ENCODE assay signal across 17 cellular contexts in the genomic region with DNA sequence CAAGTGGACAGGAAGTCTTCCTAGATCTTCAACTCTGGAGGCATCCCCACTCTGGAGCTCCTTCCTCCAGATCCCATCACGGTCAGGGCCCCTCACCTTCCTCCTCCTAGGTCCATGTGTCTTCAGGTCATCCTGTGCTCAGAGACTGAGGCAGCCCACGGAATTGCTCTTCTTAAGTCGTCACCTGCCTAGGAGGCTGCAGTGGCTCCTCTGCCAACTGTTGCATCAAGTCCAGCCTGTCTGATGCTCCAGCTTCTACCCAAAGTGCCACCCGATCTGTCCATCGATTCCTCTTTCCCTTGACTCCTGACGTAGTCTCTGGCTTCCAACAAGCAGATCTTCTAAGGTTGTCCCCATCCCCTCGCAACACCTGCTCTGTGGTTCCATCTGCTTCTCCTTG.
DNase-seq lines count a peak whose midpoint lies in the region; ATAC-seq, FAIRE-seq and TF ChIP-seq lines count a peak whose summit lies in the region.
"Had no signal": no experiment of that assay in that cellular context is flagged by ENCODE, and none has a peak within 500 bp of the region (broad histone marks: within the 10 kb centered on the region; RNA-seq: fewer than 3 reads in every experiment).

No MANE protein-coding gene starts in this region.

- H3K27me3 Mint-ChIP-seq in stimulated activated naive CD8-positive, alpha-beta T cell treated with anti-CD3 and anti-CD28 coated beads, Interleukin-15, amount 100 ng/mL, for 72 hours = no peaks in the 10 kb centered on the region

- H3K56ac ChIP-seq in H1 (replicated peaks; ENCODE audit: insufficient read length, low read depth, low read length) = no peak overlapping the region

- FAIRE-seq in H1 (lab: Jason Lieb, UNC) (no peak), HTR-8/SVneo (lab: Jason Lieb, UNC) (no peak)
- FAIRE-seq: GM19239 had no signal

- H2BK20ac ChIP-seq in H1 (ENCODE audit: low read length) = no peak overlapping the region

- no peak overlapping the region for H3K18ac ChIP-seq in H1 (ENCODE audit: extremely low read depth, low read length)
- no peak overlapping the region for H3K18ac ChIP-seq in mesenchymal stem cell (ENCODE audit: low read depth in 1 of 2, low read length in 2 of 2)

- H4K8ac ChIP-seq in H1 (ENCODE audit: extremely low read depth, insufficient read depth, low read length) (no peak overlapping the region), mesenchymal stem cell (ENCODE audit: low read length) (no peak overlapping the region)

- H2BK12ac ChIP-seq in H1 (ENCODE audit: low read depth, low read length) = no peak overlapping the region
- no peak overlapping the region for H2BK12ac ChIP-seq in mesenchymal stem cell (ENCODE audit: low read length in 2 of 2)

- no peak overlapping the region for H2BK15ac ChIP-seq in H1 (ENCODE audit: low read length)
- no peak overlapping the region for H2BK15ac ChIP-seq in mesenchymal stem cell (ENCODE audit: low read depth, poor library complexity, severe bottlenecking)

- H3K27ac ChIP-seq in H1 (ENCODE audit: low read depth, low read length) = no peak overlapping the region
- no peak overlapping the region for H3K27ac ChIP-seq in mesenchymal stem cell (ENCODE audit: low read length, poor library complexity, severe bottlenecking)
- H3K27ac ChIP-seq: 22Rv1, HL-60 had no signal

- H3K36me3 ChIP-seq in H1 (ENCODE audit: control insufficient read depth in 2 of 4, insufficient read depth in 4 of 4, low read length in 3 of 4) = no peaks in the 10 kb centered on the region
- H3K36me3 ChIP-seq in mesenchymal stem cell (ENCODE audit: control insufficient read depth in 1 of 2, insufficient read depth in 2 of 2, low read depth in 1 of 2, low read length in 2 of 2) = no peaks in the 10 kb centered on the region
- H3K36me3 ChIP-seq: HAP-1 had no signal

- no peak overlapping the region for H3K9ac ChIP-seq in H1 (replicated peaks in 1 of 4; ENCODE audit: extremely low read depth in 1 of 4, low read depth in 3 of 4, low read length in 3 of 4)
- no peak overlapping the region for H3K9ac ChIP-seq in mesenchymal stem cell (ENCODE audit: low read length)

- no peak overlapping the region for H3K4me2 ChIP-seq in H1 (ENCODE audit: insufficient read depth in 1 of 2, low read depth in 2 of 2, low read length in 2 of 2)
- H3K4me2 ChIP-seq in mesenchymal stem cell (ENCODE audit: low read length, poor library complexity, severe bottlenecking) = no peak overlapping the region

- no peak overlapping the region for H2AK5ac ChIP-seq in H1 (ENCODE audit: low read depth, low read length)
- H2AK5ac ChIP-seq in mesenchymal stem cell (ENCODE audit: low read length, severe bottlenecking) = no peak overlapping the region

- H2BK5ac ChIP-seq in H1 (ENCODE audit: low read depth, low read length) (no peak overlapping the region), mesenchymal stem cell (ENCODE audit: low read depth, low read length, poor library complexity, severe bottlenecking) (no peak overlapping the region)

- H2AFZ ChIP-seq in H1 (ENCODE audit: low read length) (no peak overlapping the region), mesenchymal stem cell (ENCODE audit: low read depth, low read length) (no peak overlapping the region)

- peak overlapping the region in 1 of 2 donors; percentile 5 for H3K27ac Mint-ChIP-seq in stimulated activated naive CD8-positive, alpha-beta T cell treated with anti-CD3 and anti-CD28 coated beads, Interleukin-15, amount 100 ng/mL, for 72 hours
- H3K27ac Mint-ChIP-seq: HFFc6 had no signal

- H3K14ac ChIP-seq in H1 (ENCODE audit: insufficient read length) = no peak overlapping the region
- no peak overlapping the region for H3K14ac ChIP-seq in mesenchymal stem cell (ENCODE audit: low read length in 2 of 2)

- H3K4me3 ChIP-seq in H1 (ENCODE audit: extremely low read depth in 1 of 4, insufficient read depth in 2 of 4, low read depth in 3 of 4, low read length in 4 of 4) = no peak overlapping the region
- no peak overlapping the region for H3K4me3 ChIP-seq in mesenchymal stem cell (ENCODE audit: insufficient read depth in 1 of 2, low read depth in 1 of 2, low read length in 2 of 2)
- H3K4me3 ChIP-seq: HAP-1 had no signal

- H4K20me1 ChIP-seq in H1 (replicated peaks in 1 of 2; ENCODE audit: control insufficient read depth in 1 of 2, insufficient read depth in 2 of 2, low read length in 2 of 2) = no peaks in the 10 kb centered on the region

- H3K4me1 ChIP-seq in H1 (replicated peaks in 1 of 4; ENCODE audit: control insufficient read depth in 3 of 4, insufficient read depth in 4 of 4, low read length in 3 of 4) (no peaks in the 10 kb centered on the region), mesenchymal stem cell (ENCODE audit: control insufficient read depth, insufficient read depth, low read depth, low read length) (no peaks in the 10 kb centered on the region)
- H3K4me1 ChIP-seq: HAP-1 had no signal

- H3K4ac ChIP-seq in H1 (replicated peaks; ENCODE audit: insufficient read length, low read depth, low read length) = peak overlapping the region; percentile 35
- no peak overlapping the region for H3K4ac ChIP-seq in mesenchymal stem cell (ENCODE audit: low read depth in 1 of 2, low read length in 2 of 2)

- no peaks in the 10 kb centered on the region for H3K23me2 ChIP-seq in H1 (ENCODE audit: low read depth, low read length)

- H3K27me3 ChIP-seq in H1 (replicated peaks in 1 of 4; ENCODE audit: control insufficient read depth in 3 of 4, extremely low read depth in 1 of 4, insufficient read depth in 3 of 4, low read length in 3 of 4) (no peaks in the 10 kb centered on the region), mesenchymal stem cell (ENCODE audit: control insufficient read depth in 1 of 2, insufficient read depth in 1 of 2, low read length in 2 of 2) (no peaks in the 10 kb centered on the region)

- H3K9me3 Mint-ChIP-seq in stimulated activated naive CD8-positive, alpha-beta T cell treated with anti-CD3 and anti-CD28 coated beads, Interleukin-15, amount 100 ng/mL, for 72 hours = no peaks in the 10 kb centered on the region
- H3K9me3 Mint-ChIP-seq: CD14-positive monocyte had no signal

- H4K91ac ChIP-seq in H1 (replicated peaks; ENCODE audit: insufficient read length, low read length) = peak overlapping the region; percentile 40
- peak overlapping the region; percentile 47 for H4K91ac ChIP-seq in mesenchymal stem cell (ENCODE audit: low read length)

- H3K4me3 Mint-ChIP-seq in stimulated activated naive CD8-positive, alpha-beta T cell treated with anti-CD3 and anti-CD28 coated beads, Interleukin-15, amount 100 ng/mL, for 72 hours = no peak overlapping the region
- H3K4me3 Mint-ChIP-seq: CD14-positive monocyte, HFFc6 had no signal

- no peak overlapping the region for H4K5ac ChIP-seq in H1 (ENCODE audit: insufficient read length, low read depth, low read length)

- CTCF ChIA-PET in H1 (lab: Charles Lee; ENCODE audit: partially characterized antibody) = interaction anchor here (1.0 kb wide), 1 partner anchor 52 kb away, joined by 3 read pairs; no protein-coding TSS in a partner anchor

- H3K9me3 ChIP-seq in H1 (ENCODE audit: insufficient read depth in 2 of 2, low read depth in 1 of 2, low read length in 1 of 2) = no peaks in the 10 kb centered on the region
- H3K9me3 ChIP-seq in mesenchymal stem cell (ENCODE audit: control insufficient read depth, low read length) = no peaks in the 10 kb centered on the region
- H3K9me3 ChIP-seq: HAP-1 had no signal

- 89% methylated on average over 7 of the region's 7 CpGs; no CpG with 5 or more reads in 1 of the 2 experiments for WGBS in H1 (ENCODE audit: extremely low coverage in 1 of 2, insufficient coverage in 1 of 2, insufficient read length in 1 of 2, insufficient replicate concordance in 2 of 2, low coverage in 1 of 2, low lambda C conversion rate in 2 of 2, missing lambda C conversion rate in 1 of 2), 2 experiments
- WGBS in mesenchymal stem cell = 79% methylated on average over 7 of the region's 7 CpGs

- peak; percentile 7 for ATAC-seq in stimulated activated naive CD8-positive, alpha-beta T cell treated with anti-CD3 and anti-CD28 coated beads, Interleukin-15, Interleukin-2, amounts not matched to agents 100 U/mL and 50 U/mL, for 24 hours
- ATAC-seq in stimulated activated naive CD8-positive, alpha-beta T cell treated with anti-CD3 and anti-CD28 coated beads, Interleukin-15, amount 100 ng/mL, for 72 hours = no peak
- ATAC-seq in HG02884 (IDR thresholded peaks at IDR 0.05; ENCODE audit: unreplicated experiment) = no peak

- no peak for TF ChIP-seq POLR2A in H1 (IDR thresholded peaks at IDR 0.05; ENCODE audit: control extremely low read depth in 1 of 2, low read depth in 2 of 2, low read length in 2 of 2)

- H3K23ac ChIP-seq in H1 (ENCODE audit: insufficient read length) (no peak overlapping the region), mesenchymal stem cell (ENCODE audit: low read length in 2 of 2) (no peak overlapping the region)

- H3K4me1 Mint-ChIP-seq in stimulated activated naive CD8-positive, alpha-beta T cell treated with anti-CD3 and anti-CD28 coated beads, Interleukin-15, amount 100 ng/mL, for 72 hours = peaks cover 10% of the 10 kb centered on the region

- H3K79me2 ChIP-seq in H1 (ENCODE audit: control insufficient read depth in 1 of 2, insufficient read depth in 2 of 2, low read length in 2 of 2) = no peaks in the 10 kb centered on the region

- no peak for TF ChIP-seq RAD21 in H1 (IDR thresholded peaks at IDR 0.05 in 1 of 2, conservative IDR thresholded peaks at IDR 0.05 in 1 of 2; ENCODE audit: low read depth in 2 of 2, low read length in 2 of 2)

- H3K79me1 ChIP-seq in H1 (ENCODE audit: low read depth, low read length) (no peaks in the 10 kb centered on the region), mesenchymal stem cell (replicated peaks; ENCODE audit: low read length, poor library complexity, severe bottlenecking) (peaks cover 2% of the 10 kb centered on the region)

- H2BK120ac ChIP-seq in H1 (replicated peaks; ENCODE audit: low read depth, low read length) = no peak overlapping the region
- no peak overlapping the region for H2BK120ac ChIP-seq in mesenchymal stem cell (ENCODE audit: low read depth, low read length)

- POLR2A ChIA-PET in H1 (lab: Charles Lee; ENCODE audit: partially characterized antibody) = interaction anchor here (0.7 kb wide), 1 partner anchor 17 kb away, joined by 3 read pairs; no protein-coding TSS in a partner anchor

- no peak for TF ChIP-seq EP300 in H1 (IDR thresholded peaks at IDR 0.05; ENCODE audit: borderline replicate concordance in 1 of 2, low read depth in 2 of 2, low read length in 2 of 2)

- in situ Hi-C loops in KBM-7 (cut with MboI; ENCODE audit: low pct_unique_long_range_greater_than_20kb, low sequenced_read_pairs) = no loop called here

- no peak for DNase-seq in stimulated activated naive CD8-positive, alpha-beta T cell treated with anti-CD3 and anti-CD28 coated beads, Interleukin-15, Interleukin-2, amounts not matched to agents 100 U/mL and 50 U/mL, for 24 hours
- no peak for DNase-seq in stimulated activated naive CD8-positive, alpha-beta T cell treated with anti-CD3 and anti-CD28 coated beads, Interleukin-15, amount 100 ng/mL, for 72 hours
- DNase-seq in H1 (ENCODE audit: low read depth in 1 of 2, low spot score in 2 of 2) (no peak), mesenchymal stem cell (no peak), SKM-1 (lab: John Stamatoyannopoulos, UW; ENCODE audit: unreplicated experiment) (no peak), HTR-8/SVneo (ENCODE audit: insufficient read length, low spot score) (no peak), KBM-7 (no peak)
- DNase-seq: DMS53, GF-D8, GOT3, HFFc6 had no signal

- no peak for TF ChIP-seq CTCF in H1 (IDR thresholded peaks at IDR 0.05; ENCODE audit: control extremely low read depth in 1 of 3, insufficient read depth in 1 of 3, low read depth in 1 of 3, low read length in 3 of 3)
